Comparison of ENCODE assay signal across 8 cellular contexts in the genomic region with DNA sequence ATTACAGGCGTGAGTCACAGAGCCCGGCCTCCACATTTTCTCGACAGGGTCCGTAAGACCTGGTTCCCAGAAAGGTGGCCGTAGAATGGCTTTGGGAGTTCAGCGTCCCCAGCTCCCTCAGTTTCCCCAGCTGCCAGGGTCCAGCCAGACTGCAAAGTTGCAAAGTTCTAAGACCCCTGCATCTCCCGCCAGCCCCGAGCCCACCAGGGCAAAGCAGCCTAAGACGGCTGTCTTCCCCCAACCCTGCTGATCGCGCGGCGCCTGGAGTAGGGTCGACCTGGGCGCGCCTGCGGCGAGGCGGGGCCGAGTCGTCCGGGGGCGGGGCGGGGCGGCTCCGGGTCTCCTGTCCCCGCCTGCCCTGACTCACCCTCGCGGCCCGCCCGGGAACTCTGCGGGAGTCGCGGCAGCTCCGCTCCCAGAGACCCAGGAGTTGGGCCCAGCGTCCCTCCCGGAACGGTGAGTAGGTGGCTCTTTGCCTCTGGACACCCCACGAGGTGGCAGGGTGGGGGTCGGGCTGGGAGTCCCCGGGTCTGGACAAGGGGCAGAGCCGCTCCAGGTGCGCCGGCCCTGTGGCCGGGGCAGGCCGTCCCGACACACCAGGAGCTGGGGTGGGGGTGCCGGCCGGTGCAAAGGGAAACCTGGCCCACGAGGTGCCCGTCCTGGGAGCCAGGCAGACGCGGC. TPM values are rescaled to one million over a fixed set of nuclear protein-coding genes. Genes with fewer than 3 reads are reported as not detected.
A peak's percentile ranks its signal among the peaks of the same experiment; 100 is the strongest.
DNase-seq lines count a peak whose midpoint lies in the region; ATAC-seq, FAIRE-seq and TF ChIP-seq lines count a peak whose summit lies in the region.

A gene (plus strand): TSS at position 366 of the 681 bp plus-strand sequence. CDS start 7,094 bp downstream, outside the sequence.

- H2AK5ac ChIP-seq in mesendoderm (ENCODE audit: low read length), result no peak within 1 kb of the TSS

- H3K56ac ChIP-seq in mesendoderm (ENCODE audit: low read length), result peak within 1 kb of the TSS; percentile 92

- no peaks in the 10 kb centered on the region for H3K4me1 ChIP-seq in mesendoderm (ENCODE audit: control insufficient read depth, low read depth, low read length)

- peak within 1 kb of the TSS; percentile 64 for H3K4me2 ChIP-seq in mesendoderm (ENCODE audit: low read length)

- no peak within 1 kb of the TSS for H4K8ac ChIP-seq in mesendoderm (ENCODE audit: low read depth, low read length)

- WGBS in mesendoderm (ENCODE audit: extremely low coverage, insufficient coverage, low lambda C conversion rate), result no CpG with 5 or more reads among the region's 53 CpGs

- ATAC-seq in GM21381 (IDR thresholded peaks at IDR 0.05; ENCODE audit: unreplicated experiment), result no peak

- H3K9ac ChIP-seq in mesendoderm (ENCODE audit: low read length), result peak within 1 kb of the TSS; percentile 71

- H2BK5ac ChIP-seq in mesendoderm (ENCODE audit: low read length), result no peak within 1 kb of the TSS

- H2BK15ac ChIP-seq in mesendoderm (replicated peaks; ENCODE audit: low read depth), result no peak within 1 kb of the TSS

- H3K27me3 ChIP-seq in mesendoderm (ENCODE audit: insufficient read depth, low read length, poor library complexity), result no peaks in the 10 kb centered on the region

- H4K5ac ChIP-seq in mesendoderm (ENCODE audit: low read length), result no peak within 1 kb of the TSS

- H3K23ac ChIP-seq in mesendoderm (ENCODE audit: low read length), result peak within 1 kb of the TSS; percentile 66

- peak within 1 kb of the TSS; percentile 78 for H3K18ac ChIP-seq in mesendoderm (ENCODE audit: low read length)

- H3K79me1 ChIP-seq in mesendoderm (ENCODE audit: low read length), result no peaks in the 10 kb centered on the region

- H3K36me3 ChIP-seq in mesendoderm (ENCODE audit: control insufficient read depth, insufficient read depth, low read length), result no peaks in the 10 kb centered on the region

- no peak within 1 kb of the TSS for H2BK120ac ChIP-seq in mesendoderm (ENCODE audit: low read depth, low read length)

- no peaks in the 10 kb centered on the region for H3K79me2 ChIP-seq in mesendoderm (ENCODE audit: control insufficient read depth, insufficient read depth, low read length)

- no peak for FAIRE-seq in urothelium cell line (lab: Jason Lieb, UNC)

- no peak for TF ChIP-seq CTCF in GM20000 (IDR thresholded peaks at IDR 0.05; ENCODE audit: extremely low read depth, missing control alignments)

- H3K4ac ChIP-seq in mesendoderm (ENCODE audit: low read depth, low read length), result no peak within 1 kb of the TSS

- peak within 1 kb of the TSS; percentile 32 for H3K4me3 ChIP-seq in mesendoderm (ENCODE audit: low read length)

- no peak within 1 kb of the TSS for H3K27ac ChIP-seq in mesendoderm (ENCODE audit: low read depth, low read length)

- DNase-seq in GM20000 (ENCODE audit: low spot score) (peak; percentile 26), RPMI7951 (ENCODE audit: low read depth) (peak; percentile 72), ecto neural progenitor cell (ENCODE audit: low spot score) (peak; percentile 82), mesendoderm (peak; percentile 84), urothelium cell line (ENCODE audit: low spot score) (peak; percentile 82), NCI-H1105 (lab: John Stamatoyannopoulos, UW) (no peak), Kasumi-1 (lab: John Stamatoyannopoulos, UW) (no peak)

RNA-seq across cellular contexts. Expression of the gene that starts here (rescaled TPM):
- 5.2 and 7.3 TPM in 2 replicates for total RNA-seq in RPMI7951 (2014; rRNA removed; shearing (Covaris generic))
- polyA plus RNA-seq in mesendoderm (2013, experiment 1 of 2), result 0.88 TPM
- 1.0 TPM for polyA plus RNA-seq in mesendoderm (2013, experiment 2 of 2)

Comparison
In these comparisons a context has a peak if more than half of its experiments do, and no peak if none do; other contexts are left out.
1. DNase-seq: peak in GM20000 (single experiment), RPMI7951 (single experiment), ecto neural progenitor cell (single experiment), mesendoderm (single experiment) and urothelium cell line (single experiment); none in NCI-H1105 (single experiment) and Kasumi-1 (0 of 2).